23 cellular contexts compared by ENCODE assay signal in the genomic region with DNA sequence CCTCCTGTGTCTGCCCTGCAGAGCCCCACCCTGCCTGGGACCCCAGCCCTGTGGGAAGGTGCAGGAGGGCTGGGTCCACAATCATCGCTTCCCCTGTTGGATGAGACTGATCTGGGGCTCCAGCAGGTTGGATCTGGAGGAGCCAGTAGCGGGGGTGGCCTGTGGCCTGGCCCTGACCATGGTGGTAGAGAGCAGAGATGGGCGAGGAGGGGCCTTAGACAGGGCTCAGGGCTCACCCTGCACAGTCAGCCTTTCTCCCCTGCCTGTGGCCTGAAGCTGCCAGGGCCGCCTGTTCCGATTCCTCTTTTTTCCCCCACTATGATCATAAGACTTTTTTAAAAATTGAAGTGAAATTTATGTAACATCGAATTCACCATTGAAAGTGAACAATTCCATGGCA. TPM values are rescaled to one million over a fixed set of nuclear protein-coding genes. Genes with fewer than 3 reads are reported as not detected.
DNase-seq lines count a peak whose midpoint lies in the region; ATAC-seq and TF ChIP-seq lines count a peak whose summit lies in the region.
"Had no signal": no experiment of that assay in that cellular context is flagged by ENCODE, and none has a peak within 500 bp of the region (broad histone marks: within the 10 kb centered on the region; RNA-seq: fewer than 3 reads in every experiment).

No MANE protein-coding gene starts in this region.

- H3K27ac ChIP-seq in right atrium auricular region, result no peak overlapping the region
- H3K27ac ChIP-seq: C4-2B, HL-60, Peyer's patch had no signal

- H3K4me3 Mint-ChIP-seq in central memory CD8-positive, alpha-beta T cell, result no peak overlapping the region
- no peak overlapping the region for H3K4me3 Mint-ChIP-seq in stimulated activated effector memory CD8-positive, alpha-beta T cell treated with anti-CD3 and anti-CD28 coated beads, Interleukin-12 subunit alpha, Interleukin-12 subunit beta, amount 100 ng/mL, for 72 hours
- no peak overlapping the region for H3K4me3 Mint-ChIP-seq in activated T-helper 17 cell treated with anti-CD3 and anti-CD28 coated beads, Interleukin-2, amount 50 U/mL, for 72 hours
- H3K4me3 Mint-ChIP-seq: GM23338, IgD-negative memory B cell had no signal

- H3K36me3 Mint-ChIP-seq in central memory CD8-positive, alpha-beta T cell (ENCODE audit: insufficient read depth), result peaks cover 36% of the 10 kb centered on the region
- H3K36me3 Mint-ChIP-seq in stimulated activated effector memory CD8-positive, alpha-beta T cell treated with anti-CD3 and anti-CD28 coated beads, Interleukin-12 subunit alpha, Interleukin-12 subunit beta, amount 100 ng/mL, for 72 hours, result peaks cover 88% of the 10 kb centered on the region
- H3K36me3 Mint-ChIP-seq in activated T-helper 17 cell treated with anti-CD3 and anti-CD28 coated beads, Interleukin-2, amount 50 U/mL, for 72 hours (ENCODE audit: low read depth), result peaks cover 100% of the 10 kb centered on the region

- no peaks in the 10 kb centered on the region for H3K4me1 Mint-ChIP-seq in central memory CD8-positive, alpha-beta T cell
- peaks cover 6% of the 10 kb centered on the region for H3K4me1 Mint-ChIP-seq in stimulated activated effector memory CD8-positive, alpha-beta T cell treated with anti-CD3 and anti-CD28 coated beads, Interleukin-12 subunit alpha, Interleukin-12 subunit beta, amount 100 ng/mL, for 72 hours
- H3K4me1 Mint-ChIP-seq in activated T-helper 17 cell treated with anti-CD3 and anti-CD28 coated beads, Interleukin-2, amount 50 U/mL, for 72 hours, result no peaks in the 10 kb centered on the region

- no peaks in the 10 kb centered on the region for H3K4me1 ChIP-seq in right atrium auricular region
- H3K4me1 ChIP-seq: HAP-1, Peyer's patch had no signal

- no peaks in the 10 kb centered on the region for H3K9me3 ChIP-seq in right atrium auricular region
- H3K9me3 ChIP-seq: HAP-1, Peyer's patch had no signal

- H3K27ac Mint-ChIP-seq in central memory CD8-positive, alpha-beta T cell (ENCODE audit: low read depth), result peak overlapping the region; percentile 38
- peak overlapping the region; percentile 24 for H3K27ac Mint-ChIP-seq in stimulated activated effector memory CD8-positive, alpha-beta T cell treated with anti-CD3 and anti-CD28 coated beads, Interleukin-12 subunit alpha, Interleukin-12 subunit beta, amount 100 ng/mL, for 72 hours
- no peak overlapping the region for H3K27ac Mint-ChIP-seq in activated T-helper 17 cell treated with anti-CD3 and anti-CD28 coated beads, Interleukin-2, amount 50 U/mL, for 72 hours
- H3K27ac Mint-ChIP-seq: GM23338 had no signal

- no peak for TF ChIP-seq CTCF in right atrium auricular region (IDR thresholded peaks at IDR 0.05)

- H3K27me3 ChIP-seq in right atrium auricular region, result no peaks in the 10 kb centered on the region
- H3K27me3 ChIP-seq: Peyer's patch had no signal

- H3K4me3 ChIP-seq in right atrium auricular region, result no peak overlapping the region
- H3K4me3 ChIP-seq: GM23338, HAP-1, Peyer's patch had no signal

- no peaks in the 10 kb centered on the region for H3K27me3 Mint-ChIP-seq in central memory CD8-positive, alpha-beta T cell
- no peaks in the 10 kb centered on the region for H3K27me3 Mint-ChIP-seq in activated T-helper 17 cell treated with anti-CD3 and anti-CD28 coated beads, Interleukin-2, amount 50 U/mL, for 72 hours
- H3K27me3 Mint-ChIP-seq: IgD-negative memory B cell had no signal

- ATAC-seq in Right ventricle myocardium superior (ENCODE audit: poor library complexity) (peak; percentile 54), left lobe of liver (peak; percentile 52)
- no peak for ATAC-seq in central memory CD8-positive, alpha-beta T cell (replicated peaks; ENCODE audit: extremely low read depth, poor library complexity, severe bottlenecking)
- no peak for ATAC-seq in stimulated activated effector memory CD8-positive, alpha-beta T cell treated with anti-CD3 and anti-CD28 coated beads, Interleukin-12 subunit alpha, Interleukin-12 subunit beta, amount 100 ng/mL, for 72 hours
- no peak for ATAC-seq in activated T-helper 17 cell treated with anti-CD3 and anti-CD28 coated beads, Interleukin-2, amount 50 U/mL, for 72 hours (replicated peaks)
- ATAC-seq: GM23338 had no signal

- DNase-seq in Right ventricle myocardium superior, result no peak
- no peak for DNase-seq in right atrium auricular region (ENCODE audit: low spot score)
- DNase-seq in central memory CD8-positive, alpha-beta T cell (ENCODE audit: low spot score in 2 of 2), result no peak
- DNase-seq in left lobe of liver (ENCODE audit: low spot score), result no peak
- DNase-seq in stimulated activated effector memory CD8-positive, alpha-beta T cell treated with anti-CD3 and anti-CD28 coated beads, Interleukin-12 subunit alpha, Interleukin-12 subunit beta, amount 100 ng/mL, for 72 hours (ENCODE audit: low spot score in 2 of 2), result no peak
- no peak for DNase-seq in activated gamma-delta T cell (lab: John Stamatoyannopoulos, UW)
- DNase-seq in nucleus accumbens (lab: John Stamatoyannopoulos, UW), result no peak
- DNase-seq: DMS53, GDM1, NCI-H1417, NCI-H187, NCI-H446, NCI-H526, Peyer's patch, SHP77 had no signal

- peaks cover 88% of the 10 kb centered on the region for H3K36me3 ChIP-seq in right atrium auricular region

- intact Hi-C loops in Right ventricle myocardium superior (cut with DNase I), result no loop called here

- H3K9me3 Mint-ChIP-seq in central memory CD8-positive, alpha-beta T cell, result no peaks in the 10 kb centered on the region
- H3K9me3 Mint-ChIP-seq in stimulated activated effector memory CD8-positive, alpha-beta T cell treated with anti-CD3 and anti-CD28 coated beads, Interleukin-12 subunit alpha, Interleukin-12 subunit beta, amount 100 ng/mL, for 72 hours, result no peaks in the 10 kb centered on the region
- no peaks in the 10 kb centered on the region for H3K9me3 Mint-ChIP-seq in activated T-helper 17 cell treated with anti-CD3 and anti-CD28 coated beads, Interleukin-2, amount 50 U/mL, for 72 hours
- H3K9me3 Mint-ChIP-seq: GM23338, IgD-negative memory B cell had no signal

RNA-seq across cellular contexts. Expression of gene SIN3B, which starts 18.2 kb away (rescaled TPM):
- total RNA-seq in Right ventricle myocardium superior, result 21.9 TPM
- 10 to 100 TPM; 15.4 to 17.9 TPM for total RNA-seq in right atrium auricular region
- total RNA-seq in left lobe of liver, result 15.0 TPM
- total RNA-seq in activated T-helper 17 cell treated with anti-CD3 and anti-CD28 coated beads, Interleukin-2, amount 50 U/mL, for 72 hours, result 10 to 100 TPM; 36.2 to 41.1 TPM

RNA-seq across cellular contexts. Expression of gene F2RL3, which starts 41.4 kb away (rescaled TPM):
- total RNA-seq in Right ventricle myocardium superior, result 0.16 TPM
- total RNA-seq in right atrium auricular region, result 1 to 10 TPM; 5.9 to 6.4 TPM
- total RNA-seq in left lobe of liver, result 0.15 TPM
- total RNA-seq in activated T-helper 17 cell treated with anti-CD3 and anti-CD28 coated beads, Interleukin-2, amount 50 U/mL, for 72 hours, result not detected
- total RNA-seq: A172, GM23338, HT1080 had no signal

Comparison
In these comparisons a context has a peak if more than half of its experiments do, and no peak if none do; other contexts are left out.
1. ATAC-seq: peak in Right ventricle myocardium superior (single experiment) and left lobe of liver (single experiment); none in central memory CD8-positive, alpha-beta T cell (single experiment), stimulated activated effector memory CD8-positive, alpha-beta T cell treated with anti-CD3 and anti-CD28 coated beads, Interleukin-12 subunit alpha, Interleukin-12 subunit beta, amount 100 ng/mL, for 72 hours (single experiment) and activated T-helper 17 cell treated with anti-CD3 and anti-CD28 coated beads, Interleukin-2, amount 50 U/mL, for 72 hours (single experiment).